Comparison of ENCODE assay signal across 4 cellular contexts in the genomic region with DNA sequence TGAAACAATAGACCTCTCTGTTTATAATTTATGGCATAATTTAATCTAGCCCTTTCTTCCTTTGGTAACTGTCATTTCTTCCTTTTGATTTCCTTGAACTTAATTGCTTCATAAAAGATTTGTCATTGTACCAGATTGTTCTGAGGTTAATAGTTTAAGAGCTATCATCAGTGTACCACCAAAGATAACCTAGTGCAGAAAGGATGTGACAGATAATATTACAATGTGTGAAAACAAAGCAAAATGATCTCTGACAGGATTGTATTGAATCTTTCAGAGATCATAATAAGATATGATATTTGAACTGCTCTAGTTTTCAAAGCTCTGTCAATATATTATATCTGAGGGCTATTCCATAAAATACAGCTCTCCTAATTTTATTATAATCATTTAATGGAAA.
"Had no signal": no experiment of that assay in that cellular context is flagged by ENCODE, and none has a peak within 500 bp of the region (broad histone marks: within the 10 kb centered on the region; RNA-seq: fewer than 3 reads in every experiment).

No MANE protein-coding gene starts in this region.

- DNase-seq: IMR-90, KBM-7 had no signal

- H3K27ac ChIP-seq: HL-60 had no signal

- H3K4me3 ChIP-seq: K562 had no signal
